Comparison of ENCODE assay signal across 23 cellular contexts in genomic region chr15:89758981-89759380, GRCh38. TPM values are rescaled to one million over a fixed set of nuclear protein-coding genes. Genes with fewer than 3 reads are reported as not detected.
"Had no signal": no experiment of that assay in that cellular context is flagged by ENCODE, and none has a peak within 500 bp of the region (broad histone marks: within the 10 kb centered on the region; RNA-seq: fewer than 3 reads in every experiment).

No MANE protein-coding gene starts in this region.

- H3K9me3 Mint-ChIP-seq: activated CD4-positive, alpha-beta memory T cell treated with anti-CD3 and anti-CD28 coated beads for 36 hours; activated CD4-positive, alpha-beta T cell treated with anti-CD3 and anti-CD28 coated beads, Interleukin-2, amount 10 ng/mL, durations not matched to agents 7 days and 5 days; activated naive CD4-positive, alpha-beta T cell treated with anti-CD3 and anti-CD28 coated beads for 36 hours; activated naive CD8-positive, alpha-beta T cell treated with anti-CD3 and anti-CD28 coated beads for 36 hours; activated T-helper 17 cell treated with anti-CD3 and anti-CD28 coated beads, Interleukin-2, amount 50 U/mL, for 72 hours; T-helper 1 cell treated with Interleukin-12 subunit alpha and Interleukin-12 subunit beta and Interleukin-4 antibody, amounts not matched to agents 30 μg/mL and 1 μg/mL, for 36 hours had no signal

- DNase-seq: activated CD4-positive, alpha-beta memory T cell treated with anti-CD3 and anti-CD28 coated beads for 36 hours; activated CD4-positive, alpha-beta T cell treated with anti-CD3 and anti-CD28 coated beads, Interleukin-2, amount 10 ng/mL, durations not matched to agents 7 days and 5 days; activated CD4-positive, CD25-positive, alpha-beta regulatory T cell; activated CD8-positive, alpha-beta memory T cell treated with anti-CD3 and anti-CD28 coated beads for 24 hours; activated gamma-delta T cell; activated naive CD4-positive, alpha-beta T cell treated with anti-CD3 and anti-CD28 coated beads for 36 hours; activated naive CD8-positive, alpha-beta T cell treated with anti-CD3 and anti-CD28 coated beads for 36 hours; activated T-cell treated with anti-CD3 and anti-CD28 coated beads for 4 hours; activated T-cell treated with anti-CD3 and anti-CD28 coated beads, Interleukin-2, amount 50 U/mL, for 48 hours; brain microvascular endothelial cell; MG63; MV-4-11; NCI-H1092 treated with DMSO at 0.1 percent for 48 hours; NCI-H1417 treated with DMSO at 0.1 percent for 48 hours; NCI-H1694; NCI-H2029 treated with DMSO at 0.1 percent for 48 hours; NCI-H446; NCI-H524; SHP77 treated with DMSO at 0.1 percent for 48 hours had no signal

- H3K27ac ChIP-seq: brain microvascular endothelial cell had no signal

- H3K27me3 Mint-ChIP-seq: activated T-helper 17 cell treated with anti-CD3 and anti-CD28 coated beads, Interleukin-2, amount 50 U/mL, for 72 hours had no signal

- ATAC-seq: activated T-helper 17 cell treated with anti-CD3 and anti-CD28 coated beads, Interleukin-2, amount 50 U/mL, for 72 hours had no signal

- H3K4me1 Mint-ChIP-seq: activated naive CD8-positive, alpha-beta T cell treated with anti-CD3 and anti-CD28 coated beads for 36 hours; activated T-helper 17 cell treated with anti-CD3 and anti-CD28 coated beads, Interleukin-2, amount 50 U/mL, for 72 hours had no signal

- FAIRE-seq: RCC 7860 had no signal

- H3K27ac Mint-ChIP-seq: activated CD4-positive, alpha-beta memory T cell treated with anti-CD3 and anti-CD28 coated beads for 36 hours; activated CD4-positive, alpha-beta T cell treated with anti-CD3 and anti-CD28 coated beads, Interleukin-2, amount 10 ng/mL, durations not matched to agents 7 days and 5 days; activated naive CD4-positive, alpha-beta T cell treated with anti-CD3 and anti-CD28 coated beads for 36 hours; activated naive CD8-positive, alpha-beta T cell treated with anti-CD3 and anti-CD28 coated beads for 36 hours; activated T-helper 17 cell treated with anti-CD3 and anti-CD28 coated beads, Interleukin-2, amount 50 U/mL, for 72 hours; T-helper 1 cell treated with Interleukin-12 subunit alpha and Interleukin-12 subunit beta and Interleukin-4 antibody, amounts not matched to agents 30 μg/mL and 1 μg/mL, for 36 hours had no signal

- H3K27me3 ChIP-seq: brain microvascular endothelial cell, MG63 had no signal

- H3K36me3 Mint-ChIP-seq: activated CD4-positive, alpha-beta memory T cell treated with anti-CD3 and anti-CD28 coated beads for 36 hours; activated naive CD8-positive, alpha-beta T cell treated with anti-CD3 and anti-CD28 coated beads for 36 hours had no signal

- H3K36me3 ChIP-seq: brain microvascular endothelial cell, MG63 had no signal

- H3K9me3 ChIP-seq: MG63 had no signal

- H3K4me3 ChIP-seq: MG63 had no signal

- H3K4me3 Mint-ChIP-seq: activated CD4-positive, alpha-beta memory T cell treated with anti-CD3 and anti-CD28 coated beads for 36 hours; activated CD4-positive, alpha-beta T cell treated with anti-CD3 and anti-CD28 coated beads, Interleukin-2, amount 10 ng/mL, durations not matched to agents 7 days and 5 days; activated naive CD4-positive, alpha-beta T cell treated with anti-CD3 and anti-CD28 coated beads for 36 hours; activated naive CD8-positive, alpha-beta T cell treated with anti-CD3 and anti-CD28 coated beads for 36 hours; activated T-helper 17 cell treated with anti-CD3 and anti-CD28 coated beads, Interleukin-2, amount 50 U/mL, for 72 hours; T-helper 1 cell treated with Interleukin-12 subunit alpha and Interleukin-12 subunit beta and Interleukin-4 antibody, amounts not matched to agents 30 μg/mL and 1 μg/mL, for 36 hours had no signal

RNA-seq across cellular contexts. Expression of gene MESP2, which starts 17.2 kb away (rescaled TPM):
- total RNA-seq: activated CD4-positive, alpha-beta memory T cell treated with anti-CD3 and anti-CD28 coated beads for 36 hours; activated CD4-positive, alpha-beta T cell treated with anti-CD3 and anti-CD28 coated beads, Interleukin-2, amount 10 ng/mL, durations not matched to agents 7 days and 5 days; activated naive CD4-positive, alpha-beta T cell treated with anti-CD3 and anti-CD28 coated beads for 36 hours; activated naive CD8-positive, alpha-beta T cell treated with anti-CD3 and anti-CD28 coated beads for 36 hours had no signal

RNA-seq across cellular contexts. Expression of gene ANPEP, which starts 55.7 kb away (rescaled TPM):
- total RNA-seq: activated naive CD4-positive, alpha-beta T cell treated with anti-CD3 and anti-CD28 coated beads for 36 hours; SK-MEL-5 had no signal
